In the genomic region with DNA sequence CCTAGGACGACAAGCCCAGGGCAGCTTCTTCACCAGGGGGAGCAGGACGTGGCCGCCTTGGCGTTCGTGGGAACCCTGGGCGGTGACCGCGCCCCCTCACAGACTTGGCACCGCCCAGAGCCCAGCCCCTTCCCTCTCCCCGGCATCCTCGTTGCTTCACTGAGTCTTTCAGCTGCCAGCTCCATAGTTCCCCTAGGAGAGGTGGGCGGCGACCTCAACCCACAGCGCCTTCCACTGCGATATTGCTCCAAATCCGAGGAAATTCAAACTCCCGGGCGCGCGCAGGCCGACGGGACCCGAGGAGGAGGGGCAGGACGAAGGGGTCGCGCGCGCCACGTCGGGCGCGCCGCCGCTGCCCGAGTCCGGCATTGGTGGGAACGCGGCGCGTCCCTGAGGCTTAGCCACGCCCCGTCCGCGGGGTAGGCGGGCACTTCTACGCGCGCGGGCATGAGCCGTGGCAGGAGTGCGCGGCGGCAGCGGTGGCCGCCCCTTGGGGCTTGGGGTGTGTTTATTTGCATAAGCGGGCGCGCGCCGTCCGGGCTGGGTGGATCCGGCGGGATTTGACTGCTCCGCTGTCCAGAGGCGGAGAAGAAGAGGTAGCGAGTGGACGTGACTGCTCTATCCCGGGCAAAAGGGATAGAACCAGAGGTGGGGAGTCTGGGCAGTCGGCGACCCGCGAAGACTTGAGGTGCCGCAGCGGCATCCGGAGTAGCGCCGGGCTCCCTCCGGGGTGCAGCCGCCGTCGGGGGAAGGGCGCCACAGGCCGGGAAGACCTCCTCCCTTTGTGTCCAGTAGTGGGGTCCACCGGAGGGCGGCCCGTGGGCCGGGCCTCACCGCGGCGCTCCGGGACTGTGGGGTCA, we compare ENCODE assay signal across 1 cellular context.
TF ChIP-seq lines count a peak whose summit lies in the region.

A gene with protein sequence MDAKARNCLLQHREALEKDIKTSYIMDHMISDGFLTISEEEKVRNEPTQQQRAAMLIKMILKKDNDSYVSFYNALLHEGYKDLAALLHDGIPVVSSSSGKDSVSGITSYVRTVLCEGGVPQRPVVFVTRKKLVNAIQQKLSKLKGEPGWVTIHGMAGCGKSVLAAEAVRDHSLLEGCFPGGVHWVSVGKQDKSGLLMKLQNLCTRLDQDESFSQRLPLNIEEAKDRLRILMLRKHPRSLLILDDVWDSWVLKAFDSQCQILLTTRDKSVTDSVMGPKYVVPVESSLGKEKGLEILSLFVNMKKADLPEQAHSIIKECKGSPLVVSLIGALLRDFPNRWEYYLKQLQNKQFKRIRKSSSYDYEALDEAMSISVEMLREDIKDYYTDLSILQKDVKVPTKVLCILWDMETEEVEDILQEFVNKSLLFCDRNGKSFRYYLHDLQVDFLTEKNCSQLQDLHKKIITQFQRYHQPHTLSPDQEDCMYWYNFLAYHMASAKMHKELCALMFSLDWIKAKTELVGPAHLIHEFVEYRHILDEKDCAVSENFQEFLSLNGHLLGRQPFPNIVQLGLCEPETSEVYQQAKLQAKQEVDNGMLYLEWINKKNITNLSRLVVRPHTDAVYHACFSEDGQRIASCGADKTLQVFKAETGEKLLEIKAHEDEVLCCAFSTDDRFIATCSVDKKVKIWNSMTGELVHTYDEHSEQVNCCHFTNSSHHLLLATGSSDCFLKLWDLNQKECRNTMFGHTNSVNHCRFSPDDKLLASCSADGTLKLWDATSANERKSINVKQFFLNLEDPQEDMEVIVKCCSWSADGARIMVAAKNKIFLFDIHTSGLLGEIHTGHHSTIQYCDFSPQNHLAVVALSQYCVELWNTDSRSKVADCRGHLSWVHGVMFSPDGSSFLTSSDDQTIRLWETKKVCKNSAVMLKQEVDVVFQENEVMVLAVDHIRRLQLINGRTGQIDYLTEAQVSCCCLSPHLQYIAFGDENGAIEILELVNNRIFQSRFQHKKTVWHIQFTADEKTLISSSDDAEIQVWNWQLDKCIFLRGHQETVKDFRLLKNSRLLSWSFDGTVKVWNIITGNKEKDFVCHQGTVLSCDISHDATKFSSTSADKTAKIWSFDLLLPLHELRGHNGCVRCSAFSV (N-terminal part only) (plus strand): TSS at position 579 of the 860 bp plus-strand sequence. CDS start 3,070 bp downstream, outside the sequence.
A gene with protein sequence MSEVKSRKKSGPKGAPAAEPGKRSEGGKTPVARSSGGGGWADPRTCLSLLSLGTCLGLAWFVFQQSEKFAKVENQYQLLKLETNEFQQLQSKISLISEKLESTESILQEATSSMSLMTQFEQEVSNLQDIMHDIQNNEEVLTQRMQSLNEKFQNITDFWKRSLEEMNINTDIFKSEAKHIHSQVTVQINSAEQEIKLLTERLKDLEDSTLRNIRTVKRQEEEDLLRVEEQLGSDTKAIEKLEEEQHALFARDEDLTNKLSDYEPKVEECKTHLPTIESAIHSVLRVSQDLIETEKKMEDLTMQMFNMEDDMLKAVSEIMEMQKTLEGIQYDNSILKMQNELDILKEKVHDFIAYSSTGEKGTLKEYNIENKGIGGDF (minus strand): TSS at position 77 of the 860 bp plus-strand sequence. CDS start 87 bp downstream, outside the sequence.

TF ChIP-seq in K562, 482 proteins besides CTCF, POLR2A, EP300 and RAD21 (continued from another document and continues in another):
- peak; percentile 81 for TF ChIP-seq CCNT2 (IDR thresholded peaks at IDR 0.05; ENCODE audit: borderline replicate concordance, extremely low read depth, insufficient read length, low read depth, low read length)
- TF ChIP-seq NR1H2 (CRISPR knock-in tag; IDR thresholded peaks at IDR 0.05): no peak; the same call in 1 of the 2 replicates
- TF ChIP-seq, protein P1, sequence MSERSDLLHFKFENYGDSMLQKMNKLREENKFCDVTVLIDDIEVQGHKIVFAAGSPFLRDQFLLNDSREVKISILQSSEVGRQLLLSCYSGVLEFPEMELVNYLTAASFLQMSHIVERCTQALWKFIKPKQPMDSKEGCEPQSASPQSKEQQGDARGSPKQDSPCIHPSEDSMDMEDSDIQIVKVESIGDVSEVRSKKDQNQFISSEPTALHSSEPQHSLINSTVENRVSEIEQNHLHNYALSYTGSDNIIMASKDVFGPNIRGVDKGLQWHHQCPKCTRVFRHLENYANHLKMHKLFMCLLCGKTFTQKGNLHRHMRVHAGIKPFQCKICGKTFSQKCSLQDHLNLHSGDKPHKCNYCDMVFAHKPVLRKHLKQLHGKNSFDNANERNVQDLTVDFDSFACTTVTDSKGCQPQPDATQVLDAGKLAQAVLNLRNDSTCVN (CRISPR knock-in tag; IDR thresholded peaks at IDR 0.05): no peak
- no peak for TF ChIP-seq GATA2 (CRISPR knock-in tag; IDR thresholded peaks at IDR 0.05)
- no peak for TF ChIP-seq DACH1 (IDR thresholded peaks at IDR 0.05; ENCODE audit: partially characterized antibody)
- TF ChIP-seq HIVEP1 (CRISPR knock-in tag; IDR thresholded peaks at IDR 0.05): no peak
- TF ChIP-seq NFE2 (IDR thresholded peaks at IDR 0.05; ENCODE audit: low read depth): no peak
- TF ChIP-seq, protein P2, sequence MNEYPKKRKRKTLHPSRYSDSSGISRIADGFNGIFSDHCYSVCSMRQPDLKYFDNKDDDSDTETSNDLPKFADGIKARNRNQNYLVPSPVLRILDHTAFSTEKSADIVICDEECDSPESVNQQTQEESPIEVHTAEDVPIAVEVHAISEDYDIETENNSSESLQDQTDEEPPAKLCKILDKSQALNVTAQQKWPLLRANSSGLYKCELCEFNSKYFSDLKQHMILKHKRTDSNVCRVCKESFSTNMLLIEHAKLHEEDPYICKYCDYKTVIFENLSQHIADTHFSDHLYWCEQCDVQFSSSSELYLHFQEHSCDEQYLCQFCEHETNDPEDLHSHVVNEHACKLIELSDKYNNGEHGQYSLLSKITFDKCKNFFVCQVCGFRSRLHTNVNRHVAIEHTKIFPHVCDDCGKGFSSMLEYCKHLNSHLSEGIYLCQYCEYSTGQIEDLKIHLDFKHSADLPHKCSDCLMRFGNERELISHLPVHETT (CRISPR knock-in tag; conservative IDR thresholded peaks at IDR 0.05 in 1 of 2, IDR thresholded peaks at IDR 0.05 in 1 of 2): peak in 1 of 2 experiments; percentile 83; a peak in 2 of 4 replicates
- TF ChIP-seq POLR2AphosphoS2 (IDR thresholded peaks at IDR 0.05; ENCODE audit: low read length): no peak
- TF ChIP-seq CREBBP (IDR thresholded peaks at IDR 0.05; ENCODE audit: low read depth, low read length): no peak
- no peak for TF ChIP-seq MTA2 (IDR thresholded peaks at IDR 0.05; ENCODE audit: low read depth)
- no peak for TF ChIP-seq WHSC1 (IDR thresholded peaks at IDR 0.05; ENCODE audit: low read length)
- TF ChIP-seq, protein P3, sequence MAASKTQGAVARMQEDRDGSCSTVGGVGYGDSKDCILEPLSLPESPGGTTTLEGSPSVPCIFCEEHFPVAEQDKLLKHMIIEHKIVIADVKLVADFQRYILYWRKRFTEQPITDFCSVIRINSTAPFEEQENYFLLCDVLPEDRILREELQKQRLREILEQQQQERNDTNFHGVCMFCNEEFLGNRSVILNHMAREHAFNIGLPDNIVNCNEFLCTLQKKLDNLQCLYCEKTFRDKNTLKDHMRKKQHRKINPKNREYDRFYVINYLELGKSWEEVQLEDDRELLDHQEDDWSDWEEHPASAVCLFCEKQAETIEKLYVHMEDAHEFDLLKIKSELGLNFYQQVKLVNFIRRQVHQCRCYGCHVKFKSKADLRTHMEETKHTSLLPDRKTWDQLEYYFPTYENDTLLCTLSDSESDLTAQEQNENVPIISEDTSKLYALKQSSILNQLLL (CRISPR knock-in tag; IDR thresholded peaks at IDR 0.05; ENCODE audit: borderline replicate concordance): no peak
- no peak; the same call in 1 of the 2 replicates for TF ChIP-seq ERF (CRISPR knock-in tag; IDR thresholded peaks at IDR 0.05)
- no peak for TF ChIP-seq ZNF311 (CRISPR knock-in tag; IDR thresholded peaks at IDR 0.05)
- TF ChIP-seq, protein P4, sequence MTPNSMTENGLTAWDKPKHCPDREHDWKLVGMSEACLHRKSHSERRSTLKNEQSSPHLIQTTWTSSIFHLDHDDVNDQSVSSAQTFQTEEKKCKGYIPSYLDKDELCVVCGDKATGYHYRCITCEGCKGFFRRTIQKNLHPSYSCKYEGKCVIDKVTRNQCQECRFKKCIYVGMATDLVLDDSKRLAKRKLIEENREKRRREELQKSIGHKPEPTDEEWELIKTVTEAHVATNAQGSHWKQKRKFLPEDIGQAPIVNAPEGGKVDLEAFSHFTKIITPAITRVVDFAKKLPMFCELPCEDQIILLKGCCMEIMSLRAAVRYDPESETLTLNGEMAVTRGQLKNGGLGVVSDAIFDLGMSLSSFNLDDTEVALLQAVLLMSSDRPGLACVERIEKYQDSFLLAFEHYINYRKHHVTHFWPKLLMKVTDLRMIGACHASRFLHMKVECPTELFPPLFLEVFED (CRISPR knock-in tag; conservative IDR thresholded peaks at IDR 0.05): no peak
- TF ChIP-seq ZC3H11A (IDR thresholded peaks at IDR 0.05; ENCODE audit: low read depth, low read length): no peak
- no peak for TF ChIP-seq XRCC3 (IDR thresholded peaks at IDR 0.05)
- no peak for TF ChIP-seq IFI16 (CRISPR knock-in tag; IDR thresholded peaks at IDR 0.05)
- peak; percentile 58; the same call in 1 of the 2 replicates for TF ChIP-seq ZFX (CRISPR knock-in tag; IDR thresholded peaks at IDR 0.05)
- no peak for TF ChIP-seq RFX7 (CRISPR knock-in tag; IDR thresholded peaks at IDR 0.05)
- TF ChIP-seq, protein P5, sequence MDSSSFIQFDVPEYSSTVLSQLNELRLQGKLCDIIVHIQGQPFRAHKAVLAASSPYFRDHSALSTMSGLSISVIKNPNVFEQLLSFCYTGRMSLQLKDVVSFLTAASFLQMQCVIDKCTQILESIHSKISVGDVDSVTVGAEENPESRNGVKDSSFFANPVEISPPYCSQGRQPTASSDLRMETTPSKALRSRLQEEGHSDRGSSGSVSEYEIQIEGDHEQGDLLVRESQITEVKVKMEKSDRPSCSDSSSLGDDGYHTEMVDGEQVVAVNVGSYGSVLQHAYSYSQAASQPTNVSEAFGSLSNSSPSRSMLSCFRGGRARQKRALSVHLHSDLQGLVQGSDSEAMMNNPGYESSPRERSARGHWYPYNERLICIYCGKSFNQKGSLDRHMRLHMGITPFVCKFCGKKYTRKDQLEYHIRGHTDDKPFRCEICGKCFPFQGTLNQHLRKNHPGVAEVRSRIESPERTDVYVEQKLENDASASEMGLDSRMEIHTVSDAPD (CRISPR knock-in tag; IDR thresholded peaks at IDR 0.05): no peak
- no peak for TF ChIP-seq MCM5 (IDR thresholded peaks at IDR 0.05; ENCODE audit: low read depth)
- TF ChIP-seq KLF16 (IDR thresholded peaks at IDR 0.05): no peak
- TF ChIP-seq ZNF785 (CRISPR knock-in tag; IDR thresholded peaks at IDR 0.05): no peak
- TF ChIP-seq TOE1 (IDR thresholded peaks at IDR 0.05; ENCODE audit: borderline replicate concordance): peak; percentile 51
- no peak for TF ChIP-seq TOE1 (CRISPR knock-in tag; IDR thresholded peaks at IDR 0.05; ENCODE audit: borderline replicate concordance, low read depth)
- no peak for TF ChIP-seq POLR3A (IDR thresholded peaks at IDR 0.05; ENCODE audit: borderline replicate concordance, extremely low read depth, insufficient read depth, insufficient read length)
- TF ChIP-seq ZNF324 (CRISPR knock-in tag; IDR thresholded peaks at IDR 0.05): no peak
- TF ChIP-seq, protein P6, sequence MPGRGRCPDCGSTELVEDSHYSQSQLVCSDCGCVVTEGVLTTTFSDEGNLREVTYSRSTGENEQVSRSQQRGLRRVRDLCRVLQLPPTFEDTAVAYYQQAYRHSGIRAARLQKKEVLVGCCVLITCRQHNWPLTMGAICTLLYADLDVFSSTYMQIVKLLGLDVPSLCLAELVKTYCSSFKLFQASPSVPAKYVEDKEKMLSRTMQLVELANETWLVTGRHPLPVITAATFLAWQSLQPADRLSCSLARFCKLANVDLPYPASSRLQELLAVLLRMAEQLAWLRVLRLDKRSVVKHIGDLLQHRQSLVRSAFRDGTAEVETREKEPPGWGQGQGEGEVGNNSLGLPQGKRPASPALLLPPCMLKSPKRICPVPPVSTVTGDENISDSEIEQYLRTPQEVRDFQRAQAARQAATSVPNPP (IDR thresholded peaks at IDR 0.05; ENCODE audit: borderline replicate concordance, insufficient read depth, insufficient read length): no peak
- TF ChIP-seq POLR2AphosphoS5 (IDR thresholded peaks at IDR 0.05; ENCODE audit: control insufficient read depth, insufficient read depth, low read depth, low read length): peak; percentile 69
- TF ChIP-seq, protein P7, sequence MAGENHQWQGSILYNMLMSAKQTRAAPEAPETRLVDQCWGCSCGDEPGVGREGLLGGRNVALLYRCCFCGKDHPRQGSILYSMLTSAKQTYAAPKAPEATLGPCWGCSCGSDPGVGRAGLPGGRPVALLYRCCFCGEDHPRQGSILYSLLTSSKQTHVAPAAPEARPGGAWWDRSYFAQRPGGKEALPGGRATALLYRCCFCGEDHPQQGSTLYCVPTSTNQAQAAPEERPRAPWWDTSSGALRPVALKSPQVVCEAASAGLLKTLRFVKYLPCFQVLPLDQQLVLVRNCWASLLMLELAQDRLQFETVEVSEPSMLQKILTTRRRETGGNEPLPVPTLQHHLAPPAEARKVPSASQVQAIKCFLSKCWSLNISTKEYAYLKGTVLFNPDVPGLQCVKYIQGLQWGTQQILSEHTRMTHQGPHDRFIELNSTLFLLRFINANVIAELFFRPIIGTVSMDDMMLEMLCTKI (IDR thresholded peaks at IDR 0.05; ENCODE audit: partially characterized antibody): no peak
- TF ChIP-seq CBX3 (IDR thresholded peaks at IDR 0.05; ENCODE audit: borderline replicate concordance in 1 of 2, low read length in 2 of 2): no peak
- TF ChIP-seq ZNF551 (CRISPR knock-in tag; IDR thresholded peaks at IDR 0.05): no peak
- no peak for TF ChIP-seq MBD2 (IDR thresholded peaks at IDR 0.05; ENCODE audit: borderline replicate concordance, low read depth)
- peak; percentile 15; the same call in 1 of the 2 replicates for TF ChIP-seq ARID1B (IDR thresholded peaks at IDR 0.05)
- TF ChIP-seq MCM2 (IDR thresholded peaks at IDR 0.05; ENCODE audit: low read depth): no peak
- TF ChIP-seq TCF7 (IDR thresholded peaks at IDR 0.05; ENCODE audit: borderline replicate concordance): no peak
- no peak for TF ChIP-seq NFATC3 (IDR thresholded peaks at IDR 0.05)
- 0 out of 2 replicates have a peak, but pooled peaks have one; percentile 31 for TF ChIP-seq JUN (IDR thresholded peaks at IDR 0.05; ENCODE audit: borderline replicate concordance, low read depth, low read length)
- TF ChIP-seq JUN (CRISPR knock-in tag; IDR thresholded peaks at IDR 0.05; ENCODE audit: borderline replicate concordance): no peak
- TF ChIP-seq EP400 (IDR thresholded peaks at IDR 0.05): peak; percentile 71; the same call in 1 of the 2 replicates
- TF ChIP-seq RB1 (IDR thresholded peaks at IDR 0.05; ENCODE audit: low read depth): no peak; the same call in 1 of the 2 replicates
- TF ChIP-seq, protein P8, sequence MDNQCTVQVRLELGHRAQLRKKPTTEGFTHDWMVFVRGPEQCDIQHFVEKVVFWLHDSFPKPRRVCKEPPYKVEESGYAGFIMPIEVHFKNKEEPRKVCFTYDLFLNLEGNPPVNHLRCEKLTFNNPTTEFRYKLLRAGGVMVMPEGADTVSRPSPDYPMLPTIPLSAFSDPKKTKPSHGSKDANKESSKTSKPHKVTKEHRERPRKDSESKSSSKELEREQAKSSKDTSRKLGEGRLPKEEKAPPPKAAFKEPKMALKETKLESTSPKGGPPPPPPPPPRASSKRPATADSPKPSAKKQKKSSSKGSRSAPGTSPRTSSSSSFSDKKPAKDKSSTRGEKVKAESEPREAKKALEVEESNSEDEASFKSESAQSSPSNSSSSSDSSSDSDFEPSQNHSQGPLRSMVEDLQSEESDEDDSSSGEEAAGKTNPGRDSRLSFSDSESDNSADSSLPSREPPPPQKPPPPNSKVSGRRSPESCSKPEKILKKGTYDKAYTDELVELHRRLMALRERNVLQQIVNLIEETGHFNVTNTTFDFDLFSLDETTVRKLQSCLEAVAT (IDR thresholded peaks at IDR 0.05): peak in 1 of 2 experiments; percentile 59; a peak in 2 of 4 replicates
- TF ChIP-seq KLF10 (CRISPR knock-in tag; IDR thresholded peaks at IDR 0.05): no peak
- TF ChIP-seq ETV1 (tag; conservative IDR thresholded peaks at IDR 0.05; ENCODE audit: low read depth): 0 out of 2 replicates have a peak, but pooled peaks have one; percentile 9
- no peak for TF ChIP-seq SRF (CRISPR knock-in tag; IDR thresholded peaks at IDR 0.05)
